ENCODE assay signal across 29 cellular contexts in the genomic region with DNA sequence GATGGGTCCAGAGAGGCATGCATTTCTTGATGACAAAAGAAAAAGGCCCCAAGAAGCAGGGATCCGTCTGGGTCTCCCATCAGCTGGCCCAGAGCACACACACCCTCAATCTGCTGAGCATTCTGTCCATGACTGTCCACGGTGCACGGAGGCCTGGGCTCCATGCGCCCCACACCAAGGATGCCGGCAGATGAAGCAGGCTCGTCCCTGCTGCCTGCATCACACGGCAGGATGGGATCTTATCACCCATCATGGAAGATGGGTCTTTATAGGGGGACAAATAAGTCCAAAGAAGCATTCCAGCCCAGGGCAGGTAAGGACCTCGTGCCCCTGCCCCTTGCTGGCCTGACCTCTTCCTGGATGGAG. TPM values are rescaled to one million over a fixed set of nuclear protein-coding genes. Genes with fewer than 3 reads are reported as not detected.
"Had no signal": no experiment of that assay in that cellular context is flagged by ENCODE, and none has a peak within 500 bp of the region (broad histone marks: within the 10 kb centered on the region; RNA-seq: fewer than 3 reads in every experiment).

No MANE protein-coding gene starts in this region.

- H3K9me3 ChIP-seq: colonic mucosa, esophagus muscularis mucosa, esophagus squamous epithelium, gastrocnemius medialis, gastroesophageal sphincter, heart left ventricle had no signal

- H3K27me3 ChIP-seq: colonic mucosa, esophagus muscularis mucosa, esophagus squamous epithelium, foreskin keratinocyte, gastrocnemius medialis, gastroesophageal sphincter, heart left ventricle had no signal

- H3K36me3 ChIP-seq: colonic mucosa, esophagus squamous epithelium, gastrocnemius medialis, heart left ventricle had no signal

- H3K4me1 ChIP-seq: colonic mucosa, esophagus squamous epithelium, foreskin keratinocyte, gastrocnemius medialis, gastroesophageal sphincter, heart left ventricle had no signal

- H3K4me3 ChIP-seq: colonic mucosa, coronary artery, dorsolateral prefrontal cortex, esophagus muscularis mucosa, esophagus squamous epithelium, gastrocnemius medialis, gastroesophageal sphincter, heart left ventricle had no signal

- ATAC-seq: effector memory CD8-positive, alpha-beta T cell; esophagus mucosa; foreskin keratinocyte; gastrocnemius medialis; gastroesophageal sphincter; heart left ventricle had no signal

- H3K27ac ChIP-seq: colonic mucosa, coronary artery, epithelial cell of prostate, esophagus muscularis mucosa, esophagus squamous epithelium, foreskin keratinocyte, gastrocnemius medialis, gastroesophageal sphincter, heart left ventricle had no signal

- DNase-seq: colonic mucosa; cortex of kidney; dermis blood vessel endothelial cell; effector CD4-positive, alpha-beta T cell; effector CD8-positive, alpha-beta T cell; effector memory CD4-positive, alpha-beta T cell; effector memory CD8-positive, alpha-beta T cell; endodermal cell; erythroblast; esophagus squamous epithelium; foreskin fibroblast; foreskin keratinocyte; foreskin melanocyte; gastrocnemius medialis; glutamatergic neuron; heart left ventricle had no signal

RNA-seq across cellular contexts. Expression of gene PRIMA1, which starts 59.7 kb away (rescaled TPM):
- total RNA-seq: chondrocyte, dermis blood vessel endothelial cell, dermis microvascular lymphatic vessel endothelial cell, endothelial cell of umbilical vein, epithelial cell of proximal tubule, fibroblast of lung, fibroblast of villous mesenchyme, foreskin keratinocyte, glomerular endothelial cell had no signal
- polyA plus RNA-seq: endothelial cell of umbilical vein, fibroblast of lung, foreskin keratinocyte had no signal
